8 cellular contexts compared by ENCODE assay signal in genomic region chr6:129490551-129491245, GRCh38.
DNase-seq lines count a peak whose midpoint lies in the region; ATAC-seq and TF ChIP-seq lines count a peak whose summit lies in the region.

No MANE protein-coding gene starts in this region.

- H3K27me3 Mint-ChIP-seq in activated T-helper 17 cell treated with anti-CD3 and anti-CD28 coated beads, Interleukin-2, amount 50 U/mL, for 72 hours: no peaks in the 10 kb centered on the region

- H4K20me1 ChIP-seq in PC-9 (ENCODE audit: insufficient read depth): no peaks in the 10 kb centered on the region

- H3K9me2 ChIP-seq in PC-9 (ENCODE audit: insufficient read depth): no peaks in the 10 kb centered on the region

- H3K79me2 ChIP-seq in PC-9 (ENCODE audit: low read depth): no peaks in the 10 kb centered on the region

- peak overlapping the region; percentile 99 for H3K27ac Mint-ChIP-seq in activated T-helper 17 cell treated with anti-CD3 and anti-CD28 coated beads, Interleukin-2, amount 50 U/mL, for 72 hours

- peaks cover 27% of the 10 kb centered on the region for H3F3A ChIP-seq in PC-9 (ENCODE audit: insufficient read depth, low read depth)

- H3K36me3 Mint-ChIP-seq in activated T-helper 17 cell treated with anti-CD3 and anti-CD28 coated beads, Interleukin-2, amount 50 U/mL, for 72 hours (ENCODE audit: low read depth): peaks cover 6% of the 10 kb centered on the region

- TSS peak; percentile 96 for BruUV-seq in PC-9 (replicated peaks; lab: Mats Ljungman, UMichigan)

- H3K4me1 Mint-ChIP-seq in activated T-helper 17 cell treated with anti-CD3 and anti-CD28 coated beads, Interleukin-2, amount 50 U/mL, for 72 hours: peaks cover 22% of the 10 kb centered on the region

- POLR2A ChIA-PET in PC-9 (lab: Charles Lee; ENCODE audit: unreplicated experiment): interaction anchor here (0.6 to 0.7 kb wide), 5 partner anchors 11 to 858 kb away, joined by 3 to 17 read pairs (median 4); no protein-coding TSS in a partner anchor

- intact Hi-C loops in PC-9 (cut with micrococcal nuclease; ENCODE audit: unreplicated experiment): loop anchor here (1.0 to 10.0 kb wide), 6 partner anchors 116 to 968 kb away; partner anchors contain the start of gene PTPRK

- 0 out of 2 replicates have a peak, but pooled peaks cover 10% of the 10 kb centered on the region for H3K36me3 ChIP-seq in PC-9 (ENCODE audit: low read depth)

- no peak for TF ChIP-seq CTCF in PC-9 (conservative IDR thresholded peaks at IDR 0.05)
- TF ChIP-seq CTCF in foreskin fibroblast (IDR thresholded peaks at IDR 0.05; ENCODE audit: low read depth, low read length): no peak

- peaks cover 34% of the 10 kb centered on the region for H3K9me3 ChIP-seq in PC-9 (ENCODE audit: insufficient read depth, low read depth)

- peak overlapping the region; percentile 98 for H3K27ac ChIP-seq in PC-9

- H2AFZ ChIP-seq in PC-9: peak overlapping the region; percentile 71

- peak overlapping the region; percentile 76 for H3K4me3 Mint-ChIP-seq in activated T-helper 17 cell treated with anti-CD3 and anti-CD28 coated beads, Interleukin-2, amount 50 U/mL, for 72 hours

- ATAC-seq in GM18861 (IDR thresholded peaks at IDR 0.05; ENCODE audit: unreplicated experiment): peak; percentile 84
- peak; percentile 85 for ATAC-seq in HG02981 (IDR thresholded peaks at IDR 0.05; ENCODE audit: unreplicated experiment)
- ATAC-seq in activated T-helper 17 cell treated with anti-CD3 and anti-CD28 coated beads, Interleukin-2, amount 50 U/mL, for 72 hours (replicated peaks): peak; percentile 87

- CTCF ChIA-PET in PC-9 (lab: Charles Lee): interaction anchor here (0.7 kb wide), 1 partner anchor 9 kb away, joined by 3 read pairs; no protein-coding TSS in a partner anchor

- H3K4me1 ChIP-seq in PC-9 (replicated peaks; ENCODE audit: insufficient read depth): peaks cover 35% of the 10 kb centered on the region

- peak overlapping the region; percentile 60 for H3K4me2 ChIP-seq in PC-9

- no peaks in the 10 kb centered on the region for H3K27me3 ChIP-seq in PC-9 (ENCODE audit: insufficient read depth, low read depth)

- no peaks in the 10 kb centered on the region for H3K9me3 Mint-ChIP-seq in activated T-helper 17 cell treated with anti-CD3 and anti-CD28 coated beads, Interleukin-2, amount 50 U/mL, for 72 hours

- H3K4me3 ChIP-seq in PC-9: peak overlapping the region; percentile 33; the same call in 1 of the 2 replicates
- H3K4me3 ChIP-seq in foreskin fibroblast (ENCODE audit: low read depth in 1 of 2, low read length in 2 of 2): peak overlapping the region; percentile 39 to 68

- DNase-seq in PC-9: peak; percentile 57 to 92
- DNase-seq in foreskin fibroblast: peak; percentile 94 to 96
- peak; percentile 92 for DNase-seq in pulmonary artery endothelial cell (ENCODE audit: low read depth, low spot score)
- DNase-seq in 8988T: no peak
- no peak for DNase-seq in NCI-H2081 treated with DMSO at 0.1 percent for 48 hours (lab: John Stamatoyannopoulos, UW)

Comparison
In these comparisons a context has a peak if more than half of its experiments do, and no peak if none do; other contexts are left out.
1. DNase-seq: peak in PC-9 (2 of 2), foreskin fibroblast (2 of 2) and pulmonary artery endothelial cell (single experiment); none in 8988T (single experiment) and NCI-H2081 treated with DMSO at 0.1 percent for 48 hours (single experiment).
2. Peak in every context shown above with its lines, with median percentiles within 50 percentile points of each other: ATAC-seq.